In genomic region chr1:8040586-8040985, GRCh38 we compare ENCODE assay signal across 9 cellular contexts. TPM values are rescaled to one million over a fixed set of nuclear protein-coding genes. Genes with fewer than 3 reads are reported as not detected.
DNase-seq lines count a peak whose midpoint lies in the region; ATAC-seq lines count a peak whose summit lies in the region.
"Had no signal": no experiment of that assay in that cellular context is flagged by ENCODE, and none has a peak within 500 bp of the region (broad histone marks: within the 10 kb centered on the region; RNA-seq: fewer than 3 reads in every experiment).

No MANE protein-coding gene starts in this region.

- in situ Hi-C loops in Caki2 (cut with HindIII; ENCODE audit: low pct_unique_long_range_greater_than_20kb, low sequenced_read_pairs) = no loop called here

- ATAC-seq in GM19395 (IDR thresholded peaks at IDR 0.05; ENCODE audit: unreplicated experiment) (no peak), GM19023 (IDR thresholded peaks at IDR 0.05; ENCODE audit: unreplicated experiment) (no peak)

- DNase-seq in Caki2 (ENCODE audit: low read depth) (peak; percentile 83), NCI-H226 (peak; percentile 95), epidermal melanocyte (ENCODE audit: insufficient read length, low spot score) (peak; percentile 50), occipital lobe (lab: John Stamatoyannopoulos, UW) (peak; percentile 24), amygdala (lab: John Stamatoyannopoulos, UW) (no peak), Ammon's horn (ENCODE audit: low spot score) (no peak)
- DNase-seq: NCI-H146 had no signal

RNA-seq across cellular contexts. Expression of gene ERRFI1, which starts 14.5 kb away (rescaled TPM):
- 31.9 and 45.3 TPM in 2 replicates for total RNA-seq in Caki2 (2014; rRNA removed; shearing (Covaris generic); ENCODE audit: low replicate concordance)
- total RNA-seq in occipital lobe = 19.7 TPM

Comparison
In these comparisons a context has a peak if more than half of its experiments do, and no peak if none do; other contexts are left out.
1. DNase-seq: peak in Caki2 (single experiment), NCI-H226 (single experiment), epidermal melanocyte (single experiment) and occipital lobe (single experiment); none in amygdala (0 of 56) and Ammon's horn (single experiment).